ENCODE assay signal across 8 cellular contexts in genomic region chr7:149027560-149028345, GRCh38. TPM values are rescaled to one million over a fixed set of nuclear protein-coding genes. Genes with fewer than 3 reads are reported as not detected.
A peak's percentile ranks its signal among the peaks of the same experiment; 100 is the strongest.
DNase-seq lines count a peak whose midpoint lies in the region; ATAC-seq and TF ChIP-seq lines count a peak whose summit lies in the region.

No MANE protein-coding gene starts in this region.

- CTCF ChIA-PET in HCT116 (lab: Charles Lee), result no interaction called here

- no peaks in the 10 kb centered on the region for H3K9me2 ChIP-seq in HCT116 (ENCODE audit: insufficient read depth)

- ATAC-seq in HCT116 (no peak), GM18861 (IDR thresholded peaks at IDR 0.05; ENCODE audit: unreplicated experiment) (no peak), GM19328 (IDR thresholded peaks at IDR 0.05; ENCODE audit: unreplicated experiment) (no peak)
- ATAC-seq in activated naive CD4-positive, alpha-beta T cell treated with anti-CD3 and anti-CD28 coated beads, Interleukin-2, amount 50 U/mL, for 72 hours, result no peak

- H3K27ac ChIP-seq in HCT116 (ENCODE audit: low read depth, low read length) (peak overlapping the region; percentile 88), skin epidermis (peak overlapping the region; percentile 64 to 96 (median 91))

- peaks cover 18 to 20% of the 10 kb centered on the region in 2 donors for H3K36me3 Mint-ChIP-seq in activated naive CD4-positive, alpha-beta T cell treated with anti-CD3 and anti-CD28 coated beads, Interleukin-2, amount 50 U/mL, for 72 hours

- peak overlapping the region; percentile 99 for H3K9ac ChIP-seq in HCT116 (ENCODE audit: low read length)

- H3K27ac Mint-ChIP-seq in activated naive CD4-positive, alpha-beta T cell treated with anti-CD3 and anti-CD28 coated beads, Interleukin-2, amount 50 U/mL, for 72 hours, result peak overlapping the region; percentile 92 to 96

- TF ChIP-seq POLR2A in HCT116 (IDR thresholded peaks at IDR 0.05; ENCODE audit: borderline replicate concordance, extremely low read depth, insufficient read depth, insufficient read length), result no peak

- TSS peak; percentile 57 for BruUV-seq in HCT116 (replicated peaks; lab: Mats Ljungman, UMichigan)

- peaks cover 5 to 21% of the 10 kb centered on the region in 2 experiments for H3K4me1 ChIP-seq in HCT116 (ENCODE audit: control insufficient read depth in 1 of 2, insufficient read depth in 2 of 2, low read length in 2 of 2)

- H3K9me3 ChIP-seq in HCT116 (ENCODE audit: control insufficient read depth in 1 of 2, insufficient read depth in 1 of 2, low read depth in 1 of 2, low read length in 2 of 2), result no peaks in the 10 kb centered on the region

- no peak for TF ChIP-seq RAD21 in HCT116 (IDR thresholded peaks at IDR 0.05; ENCODE audit: low read depth)

- H3K9me3 Mint-ChIP-seq in activated naive CD4-positive, alpha-beta T cell treated with anti-CD3 and anti-CD28 coated beads, Interleukin-2, amount 50 U/mL, for 72 hours, result no peaks in the 10 kb centered on the region

- POLR2A ChIA-PET in HCT116 (lab: Charles Lee), result no interaction called here

- H2AFZ ChIP-seq in HCT116 (ENCODE audit: low read depth, low read length, poor library complexity, severe bottlenecking), result no peak overlapping the region

- H3K4me3 ChIP-seq in HCT116 (replicated peaks in 1 of 2; ENCODE audit: low read depth in 1 of 2, low read length in 2 of 2) (peak overlapping the region; percentile 82 to 98), iPS-11a (ENCODE audit: low read depth, low read length) (peak overlapping the region; percentile 85), skin epidermis (peak overlapping the region; percentile 63 to 88 (median 83))

- intact Hi-C loops in HCT116 (cut with micrococcal nuclease), result loop anchor here (1.0 to 5.0 kb wide), 2 partner anchors 40 to 118 kb away; no protein-coding TSS in a partner anchor

- H3K79me2 ChIP-seq in HCT116 (ENCODE audit: insufficient read depth, low read length), result peaks cover 55% of the 10 kb centered on the region

- RAD21 ChIA-PET in HCT116 (lab: Charles Lee; ENCODE audit: low non-redundant PET in 1 of 2, low total read pairs in 2 of 2, uncharacterized antibody in 2 of 2, unreplicated experiment in 2 of 2), result no interaction called here

- TF ChIP-seq CTCF in HCT116 (IDR thresholded peaks at IDR 0.05 in 2 of 3, conservative IDR thresholded peaks at IDR 0.05 in 1 of 3; ENCODE audit: borderline replicate concordance in 1 of 3, insufficient read depth in 1 of 3, low read depth in 2 of 3, low read length in 2 of 3), result no peak

- H3K27me3 ChIP-seq in HCT116 (ENCODE audit: insufficient read depth, low read length), result no peaks in the 10 kb centered on the region

- peak; percentile 25 for DNase-seq in AG08396 (ENCODE audit: low spot score)
- DNase-seq in HCT116 (ENCODE audit: low read depth, low spot score), result no peak
- peak in 1 of 2 donors; percentile 8 for DNase-seq in activated naive CD4-positive, alpha-beta T cell treated with anti-CD3 and anti-CD28 coated beads, Interleukin-2, amount 50 U/mL, for 72 hours (ENCODE audit: low spot score in 2 of 2)
- no peak for DNase-seq in NK-92 treated with Interleukin-12 subunit alpha and Interleukin-12 subunit beta, amount 100 ng/mL, for 24 hours (lab: John Stamatoyannopoulos, UW)

- H3K36me3 ChIP-seq in HCT116 (ENCODE audit: control insufficient read depth in 1 of 2, insufficient read depth in 2 of 2, low read length in 2 of 2), result peaks cover 0 to 14% of the 10 kb centered on the region in 2 experiments; a peak in 2 of 4 replicates

- H4K20me1 ChIP-seq in HCT116 (ENCODE audit: insufficient read depth), result no peaks in the 10 kb centered on the region

- H3K4me2 ChIP-seq in HCT116 (ENCODE audit: low read length), result peak overlapping the region; percentile 98

TF ChIP-seq in HCT116, 20 proteins besides CTCF, POLR2A, EP300 and RAD21:
- TF ChIP-seq TCF7L2 (IDR thresholded peaks at IDR 0.05; ENCODE audit: borderline replicate concordance, extremely low read depth, insufficient read depth, insufficient read length) (no peak), CBX3 (IDR thresholded peaks at IDR 0.05; ENCODE audit: low read depth) (no peak), FOSL1 (IDR thresholded peaks at IDR 0.05; ENCODE audit: low read depth) (no peak), JUND (IDR thresholded peaks at IDR 0.05) (no peak), EZH2phosphoT487 (IDR thresholded peaks at IDR 0.05; ENCODE audit: borderline replicate concordance) (no peak), SP1 (IDR thresholded peaks at IDR 0.05; ENCODE audit: low read depth) (no peak), EGR1 (IDR thresholded peaks at IDR 0.05; ENCODE audit: low read depth) (no peak), MAX (IDR thresholded peaks at IDR 0.05) (no peak), SRF (IDR thresholded peaks at IDR 0.05; ENCODE audit: low read depth) (no peak), ELF1 (IDR thresholded peaks at IDR 0.05; ENCODE audit: borderline replicate concordance, low read depth) (no peak), REST (IDR thresholded peaks at IDR 0.05; ENCODE audit: low read depth) (no peak), ZBTB33 (IDR thresholded peaks at IDR 0.05; ENCODE audit: extremely low read depth, insufficient replicate concordance, low read length) (no peak), ATF3 (IDR thresholded peaks at IDR 0.05) (no peak), CEBPB (IDR thresholded peaks at IDR 0.05; ENCODE audit: low read depth) (no peak), YY1 (IDR thresholded peaks at IDR 0.05; ENCODE audit: extremely low read depth, insufficient replicate concordance, low read depth, low read length) (no peak), POLR2AphosphoS5 (IDR thresholded peaks at IDR 0.05; ENCODE audit: low read depth, low read length) (no peak), EZH2 (IDR thresholded peaks at IDR 0.05) (no peak), ZNF274 (IDR thresholded peaks at IDR 0.05; ENCODE audit: low read depth, low read length) (no peak), ZFX (IDR thresholded peaks at IDR 0.05) (no peak)

RNA-seq across cellular contexts. Expression of gene PDIA4, which starts 0.6 kb away (rescaled TPM):
- 217 TPM for total RNA-seq in HCT116 (2021; ENCODE audit: unreplicated experiment)
- 146 and 173 TPM in 2 replicates for polyA plus RNA-seq in HCT116 (2012)
- total RNA-seq in activated naive CD4-positive, alpha-beta T cell treated with anti-CD3 and anti-CD28 coated beads, Interleukin-2, amount 50 U/mL, for 72 hours, result 10 to 100 TPM; 56.7 to 78.0 TPM
